27 cellular contexts compared by ENCODE assay signal in the genomic region with DNA sequence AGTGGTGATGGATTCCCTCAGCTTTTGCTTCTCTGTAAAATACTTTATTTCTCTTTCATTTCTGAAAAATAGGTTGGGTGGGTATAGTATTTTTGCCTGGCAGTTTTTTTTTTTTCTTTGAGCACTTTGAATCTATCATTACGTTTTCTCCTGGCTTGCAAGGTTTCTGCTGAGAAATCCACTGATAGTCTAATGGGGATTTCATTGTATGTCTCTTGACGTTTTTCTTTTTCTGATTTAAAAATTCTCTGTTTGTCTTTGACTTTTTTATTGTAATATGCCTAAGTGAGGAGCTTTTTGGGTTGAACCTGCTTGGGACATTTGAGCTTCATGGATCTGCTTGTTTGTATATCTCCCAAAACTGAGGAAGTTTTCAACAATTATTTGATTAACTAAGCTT.
"Had no signal": no experiment of that assay in that cellular context is flagged by ENCODE, and none has a peak within 500 bp of the region (broad histone marks: within the 10 kb centered on the region; RNA-seq: fewer than 3 reads in every experiment).

No MANE protein-coding gene starts in this region.

- H3K27ac ChIP-seq: colonic mucosa, coronary artery, dorsolateral prefrontal cortex, epithelial cell of prostate, esophagus muscularis mucosa, esophagus squamous epithelium, foreskin keratinocyte, gastrocnemius medialis, gastroesophageal sphincter, heart left ventricle, heart right ventricle had no signal

- H3K9me3 ChIP-seq: colonic mucosa, gastrocnemius medialis had no signal

- H3K27me3 ChIP-seq: colonic mucosa, dorsolateral prefrontal cortex, esophagus muscularis mucosa, esophagus squamous epithelium, foreskin keratinocyte, gastrocnemius medialis, gastroesophageal sphincter, heart left ventricle, heart right ventricle had no signal

- FAIRE-seq: colon, endometrium, endothelial cell of umbilical vein, frontal cortex had no signal

- H3K4me1 ChIP-seq: colonic mucosa, esophagus muscularis mucosa, esophagus squamous epithelium, gastrocnemius medialis, gastroesophageal sphincter, heart left ventricle, heart right ventricle had no signal

- H3K4me3 ChIP-seq: colonic mucosa, coronary artery, dorsolateral prefrontal cortex, esophagus muscularis mucosa, esophagus squamous epithelium, gastrocnemius medialis, gastroesophageal sphincter, heart left ventricle, heart right ventricle had no signal

- H3K36me3 ChIP-seq: colonic mucosa, esophagus muscularis mucosa, esophagus squamous epithelium, gastrocnemius medialis, gastroesophageal sphincter, heart left ventricle, heart right ventricle had no signal

- DNase-seq: colonic mucosa; cortex of kidney; dermis blood vessel endothelial cell; dorsolateral prefrontal cortex; effector CD4-positive, alpha-beta T cell; effector CD8-positive, alpha-beta T cell; effector memory CD4-positive, alpha-beta T cell; effector memory CD8-positive, alpha-beta T cell; endodermal cell; erythroblast; esophagus squamous epithelium; foreskin fibroblast; foreskin keratinocyte; foreskin melanocyte; gastrocnemius medialis; glutamatergic neuron; head of caudate nucleus; heart left ventricle; heart right ventricle had no signal
